Comparison of ENCODE assay signal across 8 cellular contexts in the genomic region with DNA sequence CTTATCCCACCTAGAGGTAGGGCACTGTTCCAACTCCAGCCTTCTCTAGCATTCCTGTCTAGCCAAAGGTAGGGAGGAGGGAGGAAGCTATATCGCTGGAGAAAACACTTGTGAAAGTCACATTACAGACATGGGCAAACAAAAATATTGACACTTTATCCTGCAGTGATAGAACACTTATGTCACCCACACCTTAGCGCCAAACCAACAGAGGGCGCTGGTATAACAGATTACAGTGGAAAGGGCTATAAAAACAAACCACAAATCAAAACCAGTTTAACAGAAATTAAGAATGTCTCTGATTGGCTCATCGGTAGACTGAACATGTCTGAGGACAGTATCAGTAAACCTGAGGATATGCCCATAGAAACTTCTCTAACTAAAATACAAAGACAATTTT.
DNase-seq lines count a peak whose midpoint lies in the region; ATAC-seq and TF ChIP-seq lines count a peak whose summit lies in the region.

No MANE protein-coding gene starts in this region.

- H3K4me1 ChIP-seq in mucosa of descending colon (ENCODE audit: low read depth): no peaks in the 10 kb centered on the region

- H3K9me3 ChIP-seq in mucosa of descending colon: no peaks in the 10 kb centered on the region

- TF ChIP-seq CTCF in GM13976 (IDR thresholded peaks at IDR 0.05; ENCODE audit: borderline replicate concordance, control extremely low read depth, extremely low read depth, insufficient read depth, missing control alignments) (peak; percentile 13), mucosa of descending colon (IDR thresholded peaks at IDR 0.05) (peak; percentile 15)

- no peaks in the 10 kb centered on the region for H3K36me3 ChIP-seq in mucosa of descending colon (ENCODE audit: low read depth)

- in situ Hi-C loops in GM13976 (cut with MboI; ENCODE audit: low sequenced_read_pairs, unreplicated experiment): no loop called here

- intact Hi-C loops in mucosa of descending colon (cut with DNase I, micrococcal nuclease): no loop called here

- DNase-seq in GM13976 (ENCODE audit: low spot score) (no peak), HK-2 (ENCODE audit: unreplicated experiment) (peak; percentile 24), UCSD-AML1 (lab: John Stamatoyannopoulos, UW; ENCODE audit: unreplicated experiment) (peak; percentile 37), mucosa of descending colon (peak in 2 of 3 donors; percentile 37 to 82), HPDE6-E6E7 (ENCODE audit: extremely low spot score) (no peak), putamen (ENCODE audit: low spot score) (no peak)

- H3K4me3 ChIP-seq in mucosa of descending colon: no peak overlapping the region

- ATAC-seq in mucosa of descending colon: peak; percentile 48
- no peak for ATAC-seq in esophagus mucosa
- no peak for ATAC-seq in HG03378 (IDR thresholded peaks at IDR 0.05; ENCODE audit: unreplicated experiment)

Comparison
In these comparisons a context has a peak if more than half of its experiments do, and no peak if none do; other contexts are left out.
1. DNase-seq: peak in HK-2 (single experiment), UCSD-AML1 (single experiment) and mucosa of descending colon (2 of 3); none in GM13976 (single experiment), HPDE6-E6E7 (single experiment) and putamen (single experiment).